In genomic region chr10:34200355-34200901, GRCh38 we compare ENCODE assay signal across 13 cellular contexts.
A peak's percentile ranks its signal among the peaks of the same experiment; 100 is the strongest.
DNase-seq lines count a peak whose midpoint lies in the region; ATAC-seq and TF ChIP-seq lines count a peak whose summit lies in the region.
"Had no signal": no experiment of that assay in that cellular context is flagged by ENCODE, and none has a peak within 500 bp of the region (broad histone marks: within the 10 kb centered on the region; RNA-seq: fewer than 3 reads in every experiment).

No MANE protein-coding gene starts in this region.

- H3K9me3 Mint-ChIP-seq in GM23338: peaks cover 2% of the 10 kb centered on the region; the same call in 1 of the 3 replicates

- no peak overlapping the region for H3K27ac Mint-ChIP-seq in GM23338
- H3K27ac Mint-ChIP-seq: activated CD8-positive, alpha-beta T cell treated with anti-CD3 and anti-CD28 coated beads, Interleukin-2, amount 10 ng/mL, durations not matched to agents 7 days and 5 days had no signal

- H3F3A ChIP-seq in GM23338 (replicated peaks; ENCODE audit: low read depth): no peaks in the 10 kb centered on the region

- 0 out of 2 replicates have a peak overlapping the region, but pooled peaks have one; percentile 21 for H3K27ac ChIP-seq in GM23338 (ENCODE audit: low read depth)
- H3K27ac ChIP-seq in iPS-20b (ENCODE audit: low read length): no peak overlapping the region
- H3K27ac ChIP-seq: Peyer's patch had no signal

- no peaks in the 10 kb centered on the region for H3K9me2 ChIP-seq in GM23338 (ENCODE audit: insufficient read depth)

- H3K4me1 ChIP-seq in GM23338 (ENCODE audit: insufficient read depth) (peaks cover 16% of the 10 kb centered on the region), iPS-20b (ENCODE audit: insufficient read depth, low read length) (peaks cover 9% of the 10 kb centered on the region)
- H3K4me1 ChIP-seq: Peyer's patch had no signal

- DNase-seq in AML-193 (lab: John Stamatoyannopoulos, UW): peak; percentile 54 to 75
- DNase-seq in GM23338 (ENCODE audit: low spot score): no peak
- DNase-seq in NCI-H748 (lab: John Stamatoyannopoulos, UW; ENCODE audit: unreplicated experiment): peak; percentile 95
- no peak for DNase-seq in hypothalamus (lab: John Stamatoyannopoulos, UW)
- no peak for DNase-seq in erythroblast (lab: John Stamatoyannopoulos, UW)
- DNase-seq: activated CD8-positive, alpha-beta T cell treated with anti-CD3 and anti-CD28 coated beads, Interleukin-2, amount 10 ng/mL, durations not matched to agents 7 days and 5 days; EL; Peyer's patch; stimulated activated CD4-positive, alpha-beta T cell treated with anti-CD3 and anti-CD28 coated beads, Interleukin-4, amount 100 ng/mL, for 4 hours; stimulated activated naive CD4-positive, alpha-beta T cell had no signal

- no peak for TF ChIP-seq POLR2A in erythroblast (IDR thresholded peaks at IDR 0.05; ENCODE audit: low read length)

- ATAC-seq in GM23338: no peak; the same call in 2 of the 3 replicates
- ATAC-seq in HG02571 (IDR thresholded peaks at IDR 0.05; ENCODE audit: unreplicated experiment): no peak
- no peak for ATAC-seq in GM19324 (IDR thresholded peaks at IDR 0.05; ENCODE audit: low FRiP score, unreplicated experiment)
- ATAC-seq: activated CD8-positive, alpha-beta T cell treated with anti-CD3 and anti-CD28 coated beads, Interleukin-2, amount 10 ng/mL, durations not matched to agents 7 days and 5 days had no signal

- H4K20me1 ChIP-seq in GM23338 (replicated peaks; ENCODE audit: insufficient read depth): no peaks in the 10 kb centered on the region

- H3K27me3 ChIP-seq in GM23338 (ENCODE audit: insufficient read depth) (no peaks in the 10 kb centered on the region), iPS-20b (ENCODE audit: insufficient read depth, low read length) (no peaks in the 10 kb centered on the region)
- H3K27me3 ChIP-seq: Peyer's patch had no signal

- peaks cover 2% of the 10 kb centered on the region for H3K27me3 Mint-ChIP-seq in GM23338 (ENCODE audit: insufficient read depth, low read depth, poor library complexity)

- no peak for TF ChIP-seq CTCF in GM23338 (conservative IDR thresholded peaks at IDR 0.05; ENCODE audit: low read depth in 2 of 2)

- 0 out of 3 replicates have a peak, but pooled peaks cover 2% of the 10 kb centered on the region for H3K36me3 Mint-ChIP-seq in GM23338 (ENCODE audit: low read depth)

- no peak overlapping the region for H2AFZ ChIP-seq in GM23338

- peaks cover 23% of the 10 kb centered on the region for H3K4me1 Mint-ChIP-seq in GM23338

- no peak overlapping the region for H3K4me3 Mint-ChIP-seq in GM23338
- H3K4me3 Mint-ChIP-seq: activated CD8-positive, alpha-beta T cell treated with anti-CD3 and anti-CD28 coated beads, Interleukin-2, amount 10 ng/mL, durations not matched to agents 7 days and 5 days had no signal

- H3K4me3 ChIP-seq in GM23338 (no peak overlapping the region), iPS-20b (ENCODE audit: low read length) (no peak overlapping the region)
- H3K4me3 ChIP-seq: Peyer's patch had no signal

- peak overlapping the region; percentile 5; the same call in 1 of the 2 replicates for H3K9ac ChIP-seq in iPS-20b (ENCODE audit: low read depth, low read length)

- no peak overlapping the region for H3K4me2 ChIP-seq in GM23338

- H3K79me2 ChIP-seq in GM23338 (replicated peaks; ENCODE audit: insufficient read depth): no peaks in the 10 kb centered on the region

- H3K9me3 ChIP-seq in iPS-20b (ENCODE audit: insufficient read depth, low read depth, low read length): no peaks in the 10 kb centered on the region
- H3K9me3 ChIP-seq: Peyer's patch had no signal

- H3K36me3 ChIP-seq in GM23338 (ENCODE audit: insufficient read depth): no peaks in the 10 kb centered on the region
- H3K36me3 ChIP-seq in iPS-20b (ENCODE audit: insufficient read depth, low read depth, low read length): no peaks in the 10 kb centered on the region
- H3K36me3 ChIP-seq: Peyer's patch had no signal

TF ChIP-seq in GM23338, 12 proteins besides CTCF, POLR2A, EP300 and RAD21 (continues in another document):
- no peak for TF ChIP-seq STAT1 (IDR thresholded peaks at IDR 0.05; ENCODE audit: unreplicated experiment)
- no peak for TF ChIP-seq ZNF462 (CRISPR knock-in tag; IDR thresholded peaks at IDR 0.05)
- TF ChIP-seq EZH2 (IDR thresholded peaks at IDR 0.05; ENCODE audit: low read depth, unreplicated experiment): no peak
- TF ChIP-seq ZNF331 (CRISPR knock-in tag; IDR thresholded peaks at IDR 0.05; ENCODE audit: low read depth): no peak
- TF ChIP-seq EZH2phosphoT487 (IDR thresholded peaks at IDR 0.05; ENCODE audit: unreplicated experiment): no peak
- no peak for TF ChIP-seq NANOG (IDR thresholded peaks at IDR 0.05; ENCODE audit: borderline replicate concordance)

Comparison
In these comparisons a context has a peak if more than half of its experiments do, and no peak if none do; other contexts are left out.
1. DNase-seq: peak in AML-193 (2 of 2) and NCI-H748 (single experiment); none in GM23338 (single experiment), hypothalamus (0 of 51) and erythroblast (0 of 2).